In genomic region chr7:142338633-142339501, GRCh38 we compare ENCODE assay signal across 8 cellular contexts.
DNase-seq lines count a peak whose midpoint lies in the region; ATAC-seq and TF ChIP-seq lines count a peak whose summit lies in the region.

No MANE protein-coding gene starts in this region.

- no peak overlapping the region for H3K4me3 ChIP-seq in A673 (ENCODE audit: low read depth, low read length, poor library complexity, severe bottlenecking)
- H3K4me3 ChIP-seq in PC-9: no peak overlapping the region

- H3K27ac ChIP-seq in A673 (ENCODE audit: low read depth, low read length, poor library complexity, severe bottlenecking): no peak overlapping the region
- H3K27ac ChIP-seq in PC-9: no peak overlapping the region

- H3K9me2 ChIP-seq in PC-9 (ENCODE audit: insufficient read depth): no peaks in the 10 kb centered on the region

- no peak overlapping the region for H3K4me2 ChIP-seq in PC-9

- intact Hi-C loops in A673 (cut with micrococcal nuclease; ENCODE audit: unreplicated experiment): no loop called here
- intact Hi-C loops in PC-9 (cut with micrococcal nuclease; ENCODE audit: unreplicated experiment): loop anchor here (1.0 to 5.0 kb wide), 11 partner anchors 19 to 875 kb away; no protein-coding TSS in a partner anchor

- POLR2A ChIA-PET in A673 (lab: Charles Lee; ENCODE audit: low non-redundant PET) (no interaction called here), PC-9 (lab: Charles Lee; ENCODE audit: unreplicated experiment) (interaction anchor here (0.6 to 0.7 kb wide), 2 partner anchors 35 to 169 kb away, joined by 5 read pairs; no protein-coding TSS in a partner anchor), GM10248 (lab: Yijun Ruan, JAX) (no interaction called here)

- no peaks in the 10 kb centered on the region for H4K20me1 ChIP-seq in PC-9 (ENCODE audit: insufficient read depth)

- H3K9me3 ChIP-seq in A673 (ENCODE audit: low read depth, low read length, poor library complexity, severe bottlenecking) (no peaks in the 10 kb centered on the region), PC-9 (ENCODE audit: insufficient read depth, low read depth) (no peaks in the 10 kb centered on the region)

- BruUV-seq in A673 (replicated peaks; lab: Mats Ljungman, UMichigan) (no TSS peak), PC-9 (replicated peaks; lab: Mats Ljungman, UMichigan) (no TSS peak)

- peak; percentile 80 for DNase-seq in A673 (ENCODE audit: low spot score)
- DNase-seq in PC-9: peak; percentile 61 to 88
- peak; percentile 20 for DNase-seq in glomerular visceral epithelial cell (ENCODE audit: extremely low spot score)
- no peak for DNase-seq in NCI-H146 (lab: John Stamatoyannopoulos, UW)
- DNase-seq in GM10248 (ENCODE audit: extremely low spot score): no peak

- H3K79me2 ChIP-seq in PC-9 (ENCODE audit: low read depth): no peaks in the 10 kb centered on the region

- no peaks in the 10 kb centered on the region for H3F3A ChIP-seq in PC-9 (ENCODE audit: insufficient read depth, low read depth)

- CTCF ChIA-PET in A673 (lab: Charles Lee): interaction anchor here (0.6 to 0.7 kb wide), 4 partner anchors 15 to 444 kb away, joined by 3 to 5 read pairs (median 4); no protein-coding TSS in a partner anchor
- CTCF ChIA-PET in PC-9 (lab: Charles Lee): interaction anchor here (0.6 to 1.8 kb wide), 25 partner anchors 9 to 941 kb away, joined by 3 to 29 read pairs (median 4); no protein-coding TSS in a partner anchor
- CTCF ChIA-PET in GM10248 (lab: Yijun Ruan, JAX): interaction anchor here (0.6 to 2.3 kb wide), 2 partner anchors 12 to 181 kb away, joined by 3 to 8 read pairs; no protein-coding TSS in a partner anchor

- H2AFZ ChIP-seq in PC-9: no peak overlapping the region

- H3K4me1 ChIP-seq in A673 (ENCODE audit: insufficient read depth, low read length, poor library complexity, severe bottlenecking): peaks cover 4% of the 10 kb centered on the region
- no peaks in the 10 kb centered on the region for H3K4me1 ChIP-seq in PC-9 (replicated peaks; ENCODE audit: insufficient read depth)

- no peak for ATAC-seq in HG03457 (IDR thresholded peaks at IDR 0.05; ENCODE audit: unreplicated experiment)
- no peak for ATAC-seq in GM21526 (IDR thresholded peaks at IDR 0.05; ENCODE audit: low FRiP score, unreplicated experiment)

- peaks cover 15% of the 10 kb centered on the region for H3K27me3 ChIP-seq in A673 (replicated peaks; ENCODE audit: insufficient read depth, low read depth, low read length, poor library complexity)
- no peaks in the 10 kb centered on the region for H3K27me3 ChIP-seq in PC-9 (ENCODE audit: insufficient read depth, low read depth)

- TF ChIP-seq CTCF in A673 (conservative IDR thresholded peaks at IDR 0.05; ENCODE audit: low read depth, low read length) (peak; percentile 82), GM12873 (IDR thresholded peaks at IDR 0.05; ENCODE audit: insufficient read depth, low read depth, low read length, missing control alignments) (peak; percentile 36), PC-9 (conservative IDR thresholded peaks at IDR 0.05) (peak; percentile 76), GM10248 (IDR thresholded peaks at IDR 0.05; ENCODE audit: control extremely low read depth, extremely low read depth, low read depth, missing control alignments) (no peak)

- H3K36me3 ChIP-seq in A673 (ENCODE audit: insufficient read depth, low read length, poor library complexity, severe bottlenecking) (no peaks in the 10 kb centered on the region), PC-9 (ENCODE audit: low read depth) (no peaks in the 10 kb centered on the region)

Comparison
In these comparisons a context has a peak if more than half of its experiments do, and no peak if none do; other contexts are left out.
1. DNase-seq: peak in A673 (single experiment), PC-9 (2 of 2) and glomerular visceral epithelial cell (single experiment); none in NCI-H146 (single experiment) and GM10248 (single experiment).